18 cellular contexts compared by ENCODE assay signal in the genomic region with DNA sequence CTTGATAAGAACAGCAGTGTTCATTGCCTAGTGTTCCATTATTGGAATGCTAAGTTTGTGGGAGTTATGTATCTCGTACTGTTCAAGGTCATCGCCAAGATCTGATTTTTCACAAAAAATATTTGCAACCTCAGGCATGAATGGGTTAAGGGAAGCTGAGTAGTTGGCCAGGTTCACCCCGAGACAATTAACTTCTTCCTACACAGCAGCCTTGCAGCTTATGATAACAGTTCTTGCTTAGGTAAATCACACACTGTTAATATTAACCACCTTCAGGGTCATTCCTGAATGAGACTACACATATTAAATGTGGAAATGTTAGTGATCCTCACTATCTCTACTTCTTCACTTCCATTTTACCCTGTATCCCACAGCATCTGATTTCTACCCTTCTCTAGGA. TPM values are rescaled to one million over a fixed set of nuclear protein-coding genes. Genes with fewer than 3 reads are reported as not detected.
DNase-seq lines count a peak whose midpoint lies in the region; ATAC-seq and TF ChIP-seq lines count a peak whose summit lies in the region.
"Had no signal": no experiment of that assay in that cellular context is flagged by ENCODE, and none has a peak within 500 bp of the region (broad histone marks: within the 10 kb centered on the region; RNA-seq: fewer than 3 reads in every experiment).

No MANE protein-coding gene starts in this region.

- no peak for TF ChIP-seq POLR2A in body of pancreas (IDR thresholded peaks at IDR 0.05)

- TF ChIP-seq CTCF in Caco-2 (IDR thresholded peaks at IDR 0.05; ENCODE audit: insufficient read depth in 1 of 2, low read depth in 1 of 2, low read length in 1 of 2, severe bottlenecking in 1 of 2, unreplicated experiment in 1 of 2) (no peak), body of pancreas (IDR thresholded peaks at IDR 0.05) (peak in 1 of 7 experiments; percentile 5), osteoblast (IDR thresholded peaks at IDR 0.05; ENCODE audit: extremely low read depth, low read depth, low read length) (no peak)

- no peaks in the 10 kb centered on the region for H3K27me3 Mint-ChIP-seq in Caco-2 (ENCODE audit: insufficient read depth, unreplicated experiment)
- H3K27me3 Mint-ChIP-seq in activated CD4-positive, alpha-beta memory T cell treated with anti-CD3 and anti-CD28 coated beads for 36 hours: no peaks in the 10 kb centered on the region

- H3K27ac ChIP-seq in body of pancreas (peak overlapping the region; percentile 29 to 74 (median 48)), osteoblast (ENCODE audit: low read depth, low read length) (no peak overlapping the region)
- H3K27ac ChIP-seq: BLaER1 treated with 17β-estradiol and CSF1 and Interleukin-3, amounts not matched to agents 10 nM and 100 nM; HL-60 had no signal

- H2AFZ ChIP-seq in osteoblast (ENCODE audit: low read length): no peak overlapping the region

- DNase-seq in Caco-2: no peak
- DNase-seq in body of pancreas: peak in 2 of 4 donors; percentile 34 to 37
- no peak for DNase-seq in left lobe of liver (ENCODE audit: low spot score)
- DNase-seq in renal cortical epithelial cell (ENCODE audit: low read depth): peak; percentile 28
- DNase-seq in osteoblast (ENCODE audit: insufficient read length, low spot score, missing footprints): no peak
- no peak for DNase-seq in activated CD4-positive, alpha-beta memory T cell treated with anti-CD3 and anti-CD28 coated beads for 36 hours
- DNase-seq in central memory CD4-positive, alpha-beta T cell: no peak
- DNase-seq: 8988T; CD8-positive, alpha-beta T cell; DMS79; GDM1; H9; IMR-90 had no signal

- H3K4me3 ChIP-seq in Caco-2 (ENCODE audit: low read depth, low read length): no peak overlapping the region
- H3K4me3 ChIP-seq in body of pancreas: no peak overlapping the region
- no peak overlapping the region for H3K4me3 ChIP-seq in osteoblast (ENCODE audit: insufficient read depth, low read length)
- H3K4me3 ChIP-seq: BLaER1 treated with 17β-estradiol and CSF1 and Interleukin-3, amounts not matched to agents 10 nM and 100 nM; K562 had no signal

- H3K4me2 ChIP-seq in osteoblast (ENCODE audit: insufficient read depth, low read length): no peak overlapping the region
- H3K4me2 ChIP-seq: BLaER1 treated with 17β-estradiol and CSF1 and Interleukin-3, amounts not matched to agents 10 nM and 100 nM had no signal

- no peaks in the 10 kb centered on the region for H3K36me3 ChIP-seq in Caco-2 (ENCODE audit: control insufficient read depth, insufficient read depth, low read length)
- no peaks in the 10 kb centered on the region for H3K36me3 ChIP-seq in body of pancreas (replicated peaks in 1 of 2; ENCODE audit: insufficient read depth in 1 of 2, low read depth in 2 of 2)
- H3K36me3 ChIP-seq in osteoblast (ENCODE audit: insufficient read depth, low read length): no peaks in the 10 kb centered on the region
- H3K36me3 ChIP-seq: BLaER1 treated with 17β-estradiol and CSF1 and Interleukin-3, amounts not matched to agents 10 nM and 100 nM had no signal

- H3K27me3 ChIP-seq in Caco-2 (replicated peaks; ENCODE audit: control insufficient read depth, insufficient read depth, low read length) (no peaks in the 10 kb centered on the region), body of pancreas (no peaks in the 10 kb centered on the region), osteoblast (ENCODE audit: insufficient read depth, low read length) (no peaks in the 10 kb centered on the region)
- H3K27me3 ChIP-seq: BLaER1 treated with 17β-estradiol and CSF1 and Interleukin-3, amounts not matched to agents 10 nM and 100 nM had no signal

- H3K36me3 Mint-ChIP-seq in Caco-2 (ENCODE audit: insufficient read depth, unreplicated experiment): peaks cover 6% of the 10 kb centered on the region
- H3K36me3 Mint-ChIP-seq in activated CD4-positive, alpha-beta memory T cell treated with anti-CD3 and anti-CD28 coated beads for 36 hours: no peaks in the 10 kb centered on the region
- H3K36me3 Mint-ChIP-seq: CD8-positive, alpha-beta T cell had no signal

- peak overlapping the region; percentile 3 for H3K4me3 Mint-ChIP-seq in Caco-2 (ENCODE audit: unreplicated experiment)
- no peak overlapping the region for H3K4me3 Mint-ChIP-seq in activated CD4-positive, alpha-beta memory T cell treated with anti-CD3 and anti-CD28 coated beads for 36 hours
- H3K4me3 Mint-ChIP-seq: B cell; CD8-positive, alpha-beta T cell; H9 had no signal

- H3K9me3 ChIP-seq in Caco-2 (no peaks in the 10 kb centered on the region), body of pancreas (no peaks in the 10 kb centered on the region), osteoblast (ENCODE audit: low read depth, low read length) (no peaks in the 10 kb centered on the region)
- H3K9me3 ChIP-seq: BLaER1 treated with 17β-estradiol and CSF1 and Interleukin-3, amounts not matched to agents 10 nM and 100 nM had no signal

- H3K4me1 ChIP-seq in Caco-2 (peaks cover 43% of the 10 kb centered on the region), body of pancreas (peaks cover 45% of the 10 kb centered on the region), osteoblast (ENCODE audit: insufficient read depth, low read length) (peaks cover 2% of the 10 kb centered on the region)

- no peaks in the 10 kb centered on the region for H4K20me1 ChIP-seq in osteoblast (ENCODE audit: insufficient read depth, low read length)
- H4K20me1 ChIP-seq: BLaER1 treated with 17β-estradiol and CSF1 and Interleukin-3, amounts not matched to agents 10 nM and 100 nM had no signal

- H3K9me3 Mint-ChIP-seq in Caco-2 (ENCODE audit: unreplicated experiment): no peaks in the 10 kb centered on the region
- H3K9me3 Mint-ChIP-seq in activated CD4-positive, alpha-beta memory T cell treated with anti-CD3 and anti-CD28 coated beads for 36 hours: no peaks in the 10 kb centered on the region
- H3K9me3 Mint-ChIP-seq: CD8-positive, alpha-beta T cell; H9 had no signal

- WGBS in body of pancreas, 2 donors: 12 to 16% methylated on average over 3 of the region's 3 CpGs

- peaks cover 23% of the 10 kb centered on the region for H3K4me1 Mint-ChIP-seq in Caco-2 (ENCODE audit: low read depth, unreplicated experiment)
- H3K4me1 Mint-ChIP-seq in activated CD4-positive, alpha-beta memory T cell treated with anti-CD3 and anti-CD28 coated beads for 36 hours (ENCODE audit: low read depth): peaks cover 2% of the 10 kb centered on the region

- H3K79me2 ChIP-seq in osteoblast (ENCODE audit: insufficient read depth, low read length): no peaks in the 10 kb centered on the region

- POLR2A ChIA-PET in Caco-2 (lab: Charles Lee): no interaction called here
- POLR2A ChIA-PET in activated CD4-positive, alpha-beta memory T cell treated with anti-CD3 and anti-CD28 coated beads for 36 hours (lab: Charles Lee): no interaction called here

- intact Hi-C loops in Caco-2 (cut with micrococcal nuclease; ENCODE audit: unreplicated experiment) (no loop called here), body of pancreas (cut with DNase I) (no loop called here)
- intact Hi-C loops in activated CD4-positive, alpha-beta memory T cell treated with anti-CD3 and anti-CD28 coated beads for 36 hours (cut with micrococcal nuclease): no loop called here

- BruUV-seq in Caco-2 (replicated peaks; lab: Mats Ljungman, UMichigan): no TSS peak

- no peak overlapping the region for H3K27ac Mint-ChIP-seq in Caco-2 (ENCODE audit: unreplicated experiment)
- no peak overlapping the region for H3K27ac Mint-ChIP-seq in activated CD4-positive, alpha-beta memory T cell treated with anti-CD3 and anti-CD28 coated beads for 36 hours
- H3K27ac Mint-ChIP-seq: B cell; CD8-positive, alpha-beta T cell; H9 had no signal

- CTCF ChIA-PET in Caco-2 (lab: Charles Lee): interaction anchor here (1.0 to 1.1 kb wide), 3 partner anchors 16 to 54 kb away, joined by 3 to 6 read pairs (median 6); no protein-coding TSS in a partner anchor
- CTCF ChIA-PET in activated CD4-positive, alpha-beta memory T cell treated with anti-CD3 and anti-CD28 coated beads for 36 hours (lab: Charles Lee): interaction anchor here (1.6 kb wide), 1 partner anchor 90 kb away, joined by 3 read pairs; no protein-coding TSS in a partner anchor

- ATAC-seq in body of pancreas: peak; percentile 66
- ATAC-seq in left lobe of liver: peak; percentile 26
- no peak for ATAC-seq in GM18909 (IDR thresholded peaks at IDR 0.05; ENCODE audit: poor library complexity, unreplicated experiment)
- ATAC-seq: CD8-positive, alpha-beta T cell; K562 had no signal

RNA-seq across cellular contexts. Expression of gene FKBP11, which starts 18.0 kb away (rescaled TPM):
- total RNA-seq in Caco-2 (2022) (79.5 and 83.2 TPM in 2 replicates), body of pancreas (10 to 100 TPM; 31.1 to 98.6 TPM), left lobe of liver (45.0 TPM), renal cortical epithelial cell (6.4 and 8.0 TPM in 2 replicates), osteoblast (24.8 and 31.8 TPM in 2 replicates)
- total RNA-seq in activated CD4-positive, alpha-beta memory T cell treated with anti-CD3 and anti-CD28 coated beads for 36 hours: 10 to 100 TPM; 82.0 to 89.0 TPM

RNA-seq across cellular contexts. Expression of gene RND1, which starts 41.6 kb away (rescaled TPM):
- 5.1 and 5.2 TPM in 2 replicates for total RNA-seq in Caco-2 (2022)
- 1 to 10 TPM in 1 of 2 donors, not detected in 1; 1.6 TPM for total RNA-seq in body of pancreas
- total RNA-seq in left lobe of liver: 32.0 TPM
- total RNA-seq in renal cortical epithelial cell: 0.40 and 17.4 TPM in 2 replicates
- 0.29 and 0.36 TPM in 2 replicates for total RNA-seq in osteoblast
- 1 to 10 TPM; 2.4 to 3.5 TPM for total RNA-seq in activated CD4-positive, alpha-beta memory T cell treated with anti-CD3 and anti-CD28 coated beads for 36 hours

RNA-seq across cellular contexts. Expression of gene ARF3, which starts 50.0 kb away (rescaled TPM):
- total RNA-seq in Caco-2 (2022) (249 and 257 TPM in 2 replicates), body of pancreas (10 to 100 TPM; 22.3 to 24.1 TPM), left lobe of liver (47.4 TPM), renal cortical epithelial cell (50.7 and 95.9 TPM in 2 replicates), osteoblast (51.9 and 53.9 TPM in 2 replicates)
- 100 to 1,000 TPM; 110 to 121 TPM for total RNA-seq in activated CD4-positive, alpha-beta memory T cell treated with anti-CD3 and anti-CD28 coated beads for 36 hours

RNA-seq across cellular contexts. Expression of gene DDX23, which starts 55.3 kb away (rescaled TPM):
- total RNA-seq in Caco-2 (2022) (151 and 152 TPM in 2 replicates), body of pancreas (10 to 100 TPM; 37.4 to 50.8 TPM), left lobe of liver (33.3 TPM), renal cortical epithelial cell (84.7 and 121 TPM in 2 replicates), osteoblast (48.6 and 53.6 TPM in 2 replicates)
- total RNA-seq in activated CD4-positive, alpha-beta memory T cell treated with anti-CD3 and anti-CD28 coated beads for 36 hours: 100 to 1,000 TPM; 119 to 121 TPM
